Comparison of ENCODE assay signal across 2 cellular contexts in the genomic region with DNA sequence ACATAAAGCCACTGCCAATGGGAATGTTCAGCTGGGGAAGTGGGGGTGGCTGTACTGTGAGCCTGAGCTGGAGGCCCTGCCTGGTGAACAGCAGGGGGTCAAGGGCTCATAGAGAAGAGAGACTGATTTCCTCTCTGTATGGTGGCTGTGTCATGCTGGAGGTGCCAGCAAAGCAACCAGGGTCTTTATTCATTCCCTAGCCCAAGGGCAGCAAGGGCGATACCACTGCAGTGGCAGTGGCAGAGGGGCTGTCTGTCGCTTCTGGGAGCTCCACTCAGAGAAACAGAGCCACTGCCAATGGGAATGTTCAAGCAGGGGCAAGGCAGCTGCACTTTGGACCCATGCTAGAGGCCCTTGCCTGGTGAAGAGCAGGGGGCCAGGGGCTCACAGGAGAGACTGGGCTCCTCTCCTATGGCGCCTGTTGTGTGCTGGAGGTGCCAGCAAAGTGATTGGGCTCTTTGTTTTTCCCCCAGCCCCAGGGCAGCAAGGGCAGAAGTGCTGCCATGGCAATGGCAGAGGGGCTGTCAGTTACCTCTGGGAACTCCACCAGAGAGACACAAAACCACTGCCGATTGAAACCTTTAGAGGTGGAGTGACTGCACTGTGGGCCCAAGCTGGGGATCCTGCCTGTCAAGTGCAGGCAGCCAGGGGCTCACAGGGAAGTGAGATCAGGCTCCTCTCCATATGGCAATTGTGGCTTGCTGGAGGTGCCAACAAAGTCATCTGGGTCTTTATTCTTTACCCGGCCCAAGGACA.
TF ChIP-seq lines count a peak whose summit lies in the region.

No MANE protein-coding gene starts in this region.

TF ChIP-seq in HepG2, 621 proteins besides CTCF, POLR2A, EP300 and RAD21:
- TF ChIP-seq, protein P1, sequence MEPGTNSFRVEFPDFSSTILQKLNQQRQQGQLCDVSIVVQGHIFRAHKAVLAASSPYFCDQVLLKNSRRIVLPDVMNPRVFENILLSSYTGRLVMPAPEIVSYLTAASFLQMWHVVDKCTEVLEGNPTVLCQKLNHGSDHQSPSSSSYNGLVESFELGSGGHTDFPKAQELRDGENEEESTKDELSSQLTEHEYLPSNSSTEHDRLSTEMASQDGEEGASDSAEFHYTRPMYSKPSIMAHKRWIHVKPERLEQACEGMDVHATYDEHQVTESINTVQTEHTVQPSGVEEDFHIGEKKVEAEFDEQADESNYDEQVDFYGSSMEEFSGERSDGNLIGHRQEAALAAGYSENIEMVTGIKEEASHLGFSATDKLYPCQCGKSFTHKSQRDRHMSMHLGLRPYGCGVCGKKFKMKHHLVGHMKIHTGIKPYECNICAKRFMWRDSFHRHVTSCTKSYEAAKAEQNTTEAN (CRISPR knock-in tag; conservative IDR thresholded peaks at IDR 0.05): no peak
- TF ChIP-seq HNF4A (CRISPR knock-in tag; IDR thresholded peaks at IDR 0.05) (peak; percentile 16; the same call in 1 of the 2 replicates), ZSCAN25 (CRISPR knock-in tag; IDR thresholded peaks at IDR 0.05) (0 out of 2 replicates have a peak, but pooled peaks have one; percentile 62)
- TF ChIP-seq, protein P2, sequence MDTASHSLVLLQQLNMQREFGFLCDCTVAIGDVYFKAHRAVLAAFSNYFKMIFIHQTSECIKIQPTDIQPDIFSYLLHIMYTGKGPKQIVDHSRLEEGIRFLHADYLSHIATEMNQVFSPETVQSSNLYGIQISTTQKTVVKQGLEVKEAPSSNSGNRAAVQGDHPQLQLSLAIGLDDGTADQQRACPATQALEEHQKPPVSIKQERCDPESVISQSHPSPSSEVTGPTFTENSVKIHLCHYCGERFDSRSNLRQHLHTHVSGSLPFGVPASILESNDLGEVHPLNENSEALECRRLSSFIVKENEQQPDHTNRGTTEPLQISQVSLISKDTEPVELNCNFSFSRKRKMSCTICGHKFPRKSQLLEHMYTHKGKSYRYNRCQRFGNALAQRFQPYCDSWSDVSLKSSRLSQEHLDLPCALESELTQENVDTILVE (CRISPR knock-in tag; IDR thresholded peaks at IDR 0.05): no peak

TF ChIP-seq in WTC11, 78 proteins besides CTCF, POLR2A, EP300 and RAD21 (continued from another document):
- TF ChIP-seq, protein P3, sequence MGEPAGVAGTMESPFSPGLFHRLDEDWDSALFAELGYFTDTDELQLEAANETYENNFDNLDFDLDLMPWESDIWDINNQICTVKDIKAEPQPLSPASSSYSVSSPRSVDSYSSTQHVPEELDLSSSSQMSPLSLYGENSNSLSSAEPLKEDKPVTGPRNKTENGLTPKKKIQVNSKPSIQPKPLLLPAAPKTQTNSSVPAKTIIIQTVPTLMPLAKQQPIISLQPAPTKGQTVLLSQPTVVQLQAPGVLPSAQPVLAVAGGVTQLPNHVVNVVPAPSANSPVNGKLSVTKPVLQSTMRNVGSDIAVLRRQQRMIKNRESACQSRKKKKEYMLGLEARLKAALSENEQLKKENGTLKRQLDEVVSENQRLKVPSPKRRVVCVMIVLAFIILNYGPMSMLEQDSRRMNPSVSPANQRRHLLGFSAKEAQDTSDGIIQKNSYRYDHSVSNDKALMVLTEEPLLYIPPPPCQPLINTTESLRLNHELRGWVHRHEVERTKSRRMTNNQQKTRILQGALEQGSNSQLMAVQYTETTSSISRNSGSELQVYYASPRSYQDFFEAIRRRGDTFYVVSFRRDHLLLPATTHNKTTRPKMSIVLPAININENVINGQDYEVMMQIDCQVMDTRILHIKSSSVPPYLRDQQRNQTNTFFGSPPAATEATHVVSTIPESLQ (CRISPR knock-in tag; IDR thresholded peaks at IDR 0.05): no peak
- TF ChIP-seq HMGA2 (CRISPR knock-in tag; IDR thresholded peaks at IDR 0.05): no peak
- TF ChIP-seq ELF4 (CRISPR knock-in tag; IDR thresholded peaks at IDR 0.05; ENCODE audit: low read depth): no peak
